13 cellular contexts compared by ENCODE assay signal in the genomic region with DNA sequence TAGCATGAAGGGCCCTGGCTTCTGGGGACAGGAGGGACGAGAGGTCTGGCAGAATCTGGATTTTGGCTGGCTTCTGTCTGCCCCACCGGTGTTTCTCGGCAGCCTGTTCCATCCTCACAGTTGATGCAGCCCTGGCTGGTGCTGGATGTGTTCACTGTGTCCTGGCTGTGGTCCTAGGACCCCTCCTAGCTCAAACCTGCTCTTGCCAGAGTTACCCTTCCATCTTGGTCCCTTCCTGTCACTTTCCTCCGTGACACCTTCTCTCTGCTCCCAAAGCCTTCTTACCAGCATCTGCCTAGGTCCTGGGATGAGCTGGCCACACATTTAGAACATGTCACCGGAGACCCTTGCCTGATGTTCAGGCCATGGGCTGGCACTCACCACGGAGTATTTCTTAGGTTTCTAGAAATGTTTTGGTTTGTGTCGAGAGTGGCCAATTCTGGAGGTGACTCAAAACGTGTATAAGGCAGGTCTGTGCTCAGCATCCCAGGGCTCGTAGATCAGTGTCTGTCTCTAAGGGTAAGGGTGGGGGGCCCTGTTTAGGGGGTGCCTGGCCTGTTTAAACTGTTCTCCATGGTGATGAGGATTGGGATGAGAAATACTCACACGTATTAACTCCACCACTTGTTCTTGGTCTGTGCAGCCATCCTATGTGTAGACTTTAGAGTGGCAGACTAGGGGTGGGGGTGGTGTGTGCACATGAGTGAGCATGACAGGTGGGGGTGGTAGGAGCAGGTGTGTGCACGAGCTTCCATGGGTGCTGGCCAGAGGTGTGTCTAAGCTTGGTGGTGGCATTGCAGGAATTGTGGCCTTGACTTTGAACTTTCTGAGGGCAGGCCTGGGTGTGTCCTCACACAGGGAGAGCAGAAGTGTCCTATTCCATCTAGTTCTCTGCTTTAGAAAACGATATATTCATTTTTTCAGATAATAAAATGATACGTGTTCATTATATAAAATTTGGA.
DNase-seq lines count a peak whose midpoint lies in the region; ATAC-seq and TF ChIP-seq lines count a peak whose summit lies in the region.
"Had no signal": no experiment of that assay in that cellular context is flagged by ENCODE, and none has a peak within 500 bp of the region (broad histone marks: within the 10 kb centered on the region; RNA-seq: fewer than 3 reads in every experiment).

No MANE protein-coding gene starts in this region.

- TF ChIP-seq POLR2A in suprapubic skin (IDR thresholded peaks at IDR 0.05) (no peak), tibial nerve (IDR thresholded peaks at IDR 0.05) (no peak)

- no peaks in the 10 kb centered on the region for H3K36me3 Mint-ChIP-seq in activated CD8-positive, alpha-beta memory T cell treated with anti-CD3 and anti-CD28 coated beads, Interleukin-2, amount 10 ng/mL, durations not matched to agents 7 days and 5 days
- H3K36me3 Mint-ChIP-seq in endodermal cell (ENCODE audit: low read depth) = no peaks in the 10 kb centered on the region
- no peaks in the 10 kb centered on the region for H3K36me3 Mint-ChIP-seq in effector memory CD8-positive, alpha-beta T cell (ENCODE audit: insufficient read depth)
- H3K36me3 Mint-ChIP-seq: activated naive CD8-positive, alpha-beta T cell treated with anti-CD3 and anti-CD28 coated beads for 36 hours had no signal

- H3K4me3 Mint-ChIP-seq in activated CD8-positive, alpha-beta memory T cell treated with anti-CD3 and anti-CD28 coated beads, Interleukin-2, amount 10 ng/mL, durations not matched to agents 7 days and 5 days = no peak overlapping the region
- H3K4me3 Mint-ChIP-seq in endodermal cell = no peak overlapping the region
- no peak overlapping the region for H3K4me3 Mint-ChIP-seq in effector memory CD8-positive, alpha-beta T cell
- no peak overlapping the region for H3K4me3 Mint-ChIP-seq in stimulated activated naive CD8-positive, alpha-beta T cell treated with anti-CD3 and anti-CD28 coated beads, Interleukin-15, amount 100 ng/mL, for 72 hours
- H3K4me3 Mint-ChIP-seq: activated naive CD8-positive, alpha-beta T cell treated with anti-CD3 and anti-CD28 coated beads for 36 hours; CD14-positive monocyte had no signal

- H3K27ac Mint-ChIP-seq in activated CD8-positive, alpha-beta memory T cell treated with anti-CD3 and anti-CD28 coated beads, Interleukin-2, amount 10 ng/mL, durations not matched to agents 7 days and 5 days = no peak overlapping the region
- H3K27ac Mint-ChIP-seq in endodermal cell = no peak overlapping the region
- no peak overlapping the region for H3K27ac Mint-ChIP-seq in effector memory CD8-positive, alpha-beta T cell
- no peak overlapping the region for H3K27ac Mint-ChIP-seq in stimulated activated naive CD8-positive, alpha-beta T cell treated with anti-CD3 and anti-CD28 coated beads, Interleukin-15, amount 100 ng/mL, for 72 hours
- H3K27ac Mint-ChIP-seq: activated naive CD8-positive, alpha-beta T cell treated with anti-CD3 and anti-CD28 coated beads for 36 hours; CD14-positive monocyte had no signal

- CTCF ChIA-PET in activated CD8-positive, alpha-beta memory T cell treated with anti-CD3 and anti-CD28 coated beads, Interleukin-2, amount 10 ng/mL, durations not matched to agents 7 days and 5 days (lab: Charles Lee) = no interaction called here

- DNase-seq in activated CD8-positive, alpha-beta memory T cell treated with anti-CD3 and anti-CD28 coated beads, Interleukin-2, amount 10 ng/mL, durations not matched to agents 7 days and 5 days = peak; percentile 16
- DNase-seq in endodermal cell (peak; percentile 33), lung (ENCODE audit: low spot score) (peak; percentile 26), suprapubic skin (ENCODE audit: low spot score in 2 of 2) (peak in 1 of 2 donors; percentile 35), NCI-H2227 (lab: John Stamatoyannopoulos, UW; ENCODE audit: unreplicated experiment) (no peak), tibial nerve (ENCODE audit: low spot score in 2 of 2) (no peak)
- no peak for DNase-seq in effector memory CD8-positive, alpha-beta T cell
- DNase-seq in stimulated activated naive CD8-positive, alpha-beta T cell treated with anti-CD3 and anti-CD28 coated beads, Interleukin-15, amount 100 ng/mL, for 72 hours = no peak
- DNase-seq: activated naive CD8-positive, alpha-beta T cell treated with anti-CD3 and anti-CD28 coated beads for 36 hours; DND-41; NCI-H2227 treated with DMSO at 0.1 percent for 48 hours had no signal

- H3K4me1 ChIP-seq in endodermal cell (ENCODE audit: control insufficient read depth, insufficient read depth, low read length) (no peaks in the 10 kb centered on the region), lung (ENCODE audit: control insufficient read depth in 2 of 2, insufficient read depth in 2 of 2, low read length in 2 of 2) (peaks cover 12 to 21% of the 10 kb centered on the region in 2 donors), suprapubic skin (peaks cover 10% of the 10 kb centered on the region), tibial nerve (peaks cover 0 to 21% (median 0%) of the 10 kb centered on the region in 4 donors)
- H3K4me1 ChIP-seq: parathyroid adenoma had no signal

- H3K9me3 ChIP-seq in endodermal cell (ENCODE audit: control insufficient read depth, low read length) (no peaks in the 10 kb centered on the region), lung (ENCODE audit: control insufficient read depth in 2 of 2, insufficient read depth in 1 of 2, low read length in 1 of 2) (no peaks in the 10 kb centered on the region), suprapubic skin (no peaks in the 10 kb centered on the region), tibial nerve (no peaks in the 10 kb centered on the region)

- no peak for TF ChIP-seq CTCF in endodermal cell (conservative IDR thresholded peaks at IDR 0.05)
- no peak for TF ChIP-seq CTCF in lung (IDR thresholded peaks at IDR 0.05; ENCODE audit: control extremely low read depth, extremely low read depth)
- no peak for TF ChIP-seq CTCF in suprapubic skin (IDR thresholded peaks at IDR 0.05)
- TF ChIP-seq CTCF in tibial nerve (IDR thresholded peaks at IDR 0.05) = no peak

- H3K4me3 ChIP-seq in endodermal cell (ENCODE audit: low read length) (no peak overlapping the region), lung (no peak overlapping the region), suprapubic skin (no peak overlapping the region), tibial nerve (no peak overlapping the region)

- no peaks in the 10 kb centered on the region for H3K4me1 Mint-ChIP-seq in activated CD8-positive, alpha-beta memory T cell treated with anti-CD3 and anti-CD28 coated beads, Interleukin-2, amount 10 ng/mL, durations not matched to agents 7 days and 5 days
- peaks cover 4% of the 10 kb centered on the region for H3K4me1 Mint-ChIP-seq in endodermal cell
- H3K4me1 Mint-ChIP-seq in effector memory CD8-positive, alpha-beta T cell (ENCODE audit: low read depth in 2 of 2) = peaks cover 0 to 2% of the 10 kb centered on the region in 2 donors
- H3K4me1 Mint-ChIP-seq in stimulated activated naive CD8-positive, alpha-beta T cell treated with anti-CD3 and anti-CD28 coated beads, Interleukin-15, amount 100 ng/mL, for 72 hours = no peaks in the 10 kb centered on the region
- H3K4me1 Mint-ChIP-seq: activated naive CD8-positive, alpha-beta T cell treated with anti-CD3 and anti-CD28 coated beads for 36 hours; CD14-positive monocyte had no signal

- 90 to 94% methylated on average over 9 to 11 of the region's 13 CpGs for WGBS in endodermal cell (ENCODE audit: insufficient coverage in 1 of 2, insufficient read length in 1 of 2), 2 experiments
- 83 to 94% methylated on average over 13 of the region's 13 CpGs for WGBS in lung, 2 donors
- WGBS in suprapubic skin = 86% methylated on average over 13 of the region's 13 CpGs
- WGBS in tibial nerve, 2 donors = 87 to 92% methylated on average over 13 of the region's 13 CpGs

- TF ChIP-seq EP300 in suprapubic skin (IDR thresholded peaks at IDR 0.05) (no peak), tibial nerve (IDR thresholded peaks at IDR 0.05) (no peak)

- no peak for ATAC-seq in activated CD8-positive, alpha-beta memory T cell treated with anti-CD3 and anti-CD28 coated beads, Interleukin-2, amount 10 ng/mL, durations not matched to agents 7 days and 5 days
- no peak for ATAC-seq in lung (ENCODE audit: insufficient read depth, low FRiP score)
- no peak for ATAC-seq in effector memory CD8-positive, alpha-beta T cell (replicated peaks)
- ATAC-seq in stimulated activated naive CD8-positive, alpha-beta T cell treated with anti-CD3 and anti-CD28 coated beads, Interleukin-15, amount 100 ng/mL, for 72 hours = no peak

- no peaks in the 10 kb centered on the region for H3K9me3 Mint-ChIP-seq in activated CD8-positive, alpha-beta memory T cell treated with anti-CD3 and anti-CD28 coated beads, Interleukin-2, amount 10 ng/mL, durations not matched to agents 7 days and 5 days (ENCODE audit: low read depth)
- H3K9me3 Mint-ChIP-seq in endodermal cell = no peaks in the 10 kb centered on the region
- H3K9me3 Mint-ChIP-seq in effector memory CD8-positive, alpha-beta T cell = no peaks in the 10 kb centered on the region
- H3K9me3 Mint-ChIP-seq in stimulated activated naive CD8-positive, alpha-beta T cell treated with anti-CD3 and anti-CD28 coated beads, Interleukin-15, amount 100 ng/mL, for 72 hours = no peaks in the 10 kb centered on the region
- H3K9me3 Mint-ChIP-seq: activated naive CD8-positive, alpha-beta T cell treated with anti-CD3 and anti-CD28 coated beads for 36 hours had no signal

- H3K27me3 Mint-ChIP-seq in activated CD8-positive, alpha-beta memory T cell treated with anti-CD3 and anti-CD28 coated beads, Interleukin-2, amount 10 ng/mL, durations not matched to agents 7 days and 5 days = no peaks in the 10 kb centered on the region
- no peaks in the 10 kb centered on the region for H3K27me3 Mint-ChIP-seq in endodermal cell (ENCODE audit: insufficient read depth)
- peaks cover 0 to 35% of the 10 kb centered on the region in 2 donors for H3K27me3 Mint-ChIP-seq in effector memory CD8-positive, alpha-beta T cell
- peaks cover 21% of the 10 kb centered on the region for H3K27me3 Mint-ChIP-seq in stimulated activated naive CD8-positive, alpha-beta T cell treated with anti-CD3 and anti-CD28 coated beads, Interleukin-15, amount 100 ng/mL, for 72 hours
- H3K27me3 Mint-ChIP-seq: activated naive CD8-positive, alpha-beta T cell treated with anti-CD3 and anti-CD28 coated beads for 36 hours had no signal

- H3K27me3 ChIP-seq in endodermal cell (ENCODE audit: control insufficient read depth, insufficient read depth, low read length, poor library complexity, severe bottlenecking) = no peaks in the 10 kb centered on the region
- H3K27me3 ChIP-seq in lung (ENCODE audit: control insufficient read depth, insufficient read depth) = no peaks in the 10 kb centered on the region
- H3K27me3 ChIP-seq in suprapubic skin = no peaks in the 10 kb centered on the region
- no peaks in the 10 kb centered on the region for H3K27me3 ChIP-seq in tibial nerve

- no peaks in the 10 kb centered on the region for H3K36me3 ChIP-seq in endodermal cell (ENCODE audit: control insufficient read depth, insufficient read depth, low read length)
- no peaks in the 10 kb centered on the region for H3K36me3 ChIP-seq in lung (ENCODE audit: control insufficient read depth in 2 of 2, insufficient read depth in 2 of 2, low read length in 2 of 2)
- no peaks in the 10 kb centered on the region for H3K36me3 ChIP-seq in suprapubic skin
- H3K36me3 ChIP-seq in tibial nerve = no peaks in the 10 kb centered on the region

- no peak overlapping the region for H3K9ac ChIP-seq in endodermal cell (ENCODE audit: extremely low read depth, low read length, poor library complexity, severe bottlenecking)
- H3K9ac ChIP-seq: parathyroid adenoma had no signal

- H3K27ac ChIP-seq in endodermal cell (ENCODE audit: low read depth, low read length) = no peak overlapping the region
- H3K27ac ChIP-seq in lung (ENCODE audit: low read depth in 1 of 2, low read length in 1 of 2) = peak overlapping the region; percentile 55 to 87
- H3K27ac ChIP-seq in suprapubic skin = peak overlapping the region; percentile 58
- peak overlapping the region in 2 of 4 donors; percentile 32 to 43 for H3K27ac ChIP-seq in tibial nerve
- H3K27ac ChIP-seq: parathyroid adenoma had no signal

Comparison
In these comparisons a context has a peak if more than half of its experiments do, and no peak if none do; other contexts are left out.
1. DNase-seq: peak in activated CD8-positive, alpha-beta memory T cell treated with anti-CD3 and anti-CD28 coated beads, Interleukin-2, amount 10 ng/mL, durations not matched to agents 7 days and 5 days (single experiment), endodermal cell (single experiment) and lung (single experiment); none in effector memory CD8-positive, alpha-beta T cell (0 of 3), NCI-H2227 (single experiment), tibial nerve (0 of 2) and stimulated activated naive CD8-positive, alpha-beta T cell treated with anti-CD3 and anti-CD28 coated beads, Interleukin-15, amount 100 ng/mL, for 72 hours (0 of 2).